2 cellular contexts compared by ENCODE assay signal in genomic region chr11:111631666-111632039, GRCh38.
TF ChIP-seq lines count a peak whose summit lies in the region.

No MANE protein-coding gene starts in this region.

TF ChIP-seq in IMR-90, 13 proteins besides CTCF, POLR2A, EP300 and RAD21:
- TF ChIP-seq RCOR1 (IDR thresholded peaks at IDR 0.05; ENCODE audit: insufficient replicate concordance, low read length), result no peak
- TF ChIP-seq FOS (IDR thresholded peaks at IDR 0.05; ENCODE audit: low read depth, low read length), result peak; percentile 23; the same call in 1 of the 2 replicates
TF ChIP-seq in IMR-90: peak in this region for 1.

TF ChIP-seq in GM12878, 131 proteins besides CTCF, POLR2A, EP300 and RAD21:
- TF ChIP-seq WRNIP1 (IDR thresholded peaks at IDR 0.05; ENCODE audit: borderline replicate concordance, low read depth, low read length) (no peak), YY1 (IDR thresholded peaks at IDR 0.05; ENCODE audit: low read depth, low read length) (no peak), JUNB (IDR thresholded peaks at IDR 0.05) (no peak), SMAD5 (IDR thresholded peaks at IDR 0.05; ENCODE audit: low read depth) (no peak), MAX (IDR thresholded peaks at IDR 0.05; ENCODE audit: low read depth, low read length) (no peak), ZNF217 (IDR thresholded peaks at IDR 0.05) (no peak), GATAD2B (conservative IDR thresholded peaks at IDR 0.05; ENCODE audit: low read depth) (no peak), CHD1 (IDR thresholded peaks at IDR 0.05; ENCODE audit: low read depth, low read length) (no peak), MXI1 (IDR thresholded peaks at IDR 0.05; ENCODE audit: low read depth, low read length) (no peak), NR2C1 (IDR thresholded peaks at IDR 0.05) (no peak), NR2C2 (IDR thresholded peaks at IDR 0.05; ENCODE audit: borderline replicate concordance, control insufficient read depth, insufficient read length, low read depth) (no peak), RCOR1 (conservative IDR thresholded peaks at IDR 0.05; ENCODE audit: low read depth, low read length) (no peak), SMC3 (IDR thresholded peaks at IDR 0.05; ENCODE audit: borderline replicate concordance, low read length) (no peak), EED (IDR thresholded peaks at IDR 0.05; ENCODE audit: low read depth) (no peak), NBN (IDR thresholded peaks at IDR 0.05) (no peak), TCF7 (IDR thresholded peaks at IDR 0.05; ENCODE audit: borderline replicate concordance) (no peak), HCFC1 (IDR thresholded peaks at IDR 0.05; ENCODE audit: low read length) (no peak), BRCA1 (IDR thresholded peaks at IDR 0.05; ENCODE audit: low read depth, low read length) (no peak), NRF1 (conservative IDR thresholded peaks at IDR 0.05; ENCODE audit: low read depth, low read length) (no peak)
- TF ChIP-seq, protein P1, sequence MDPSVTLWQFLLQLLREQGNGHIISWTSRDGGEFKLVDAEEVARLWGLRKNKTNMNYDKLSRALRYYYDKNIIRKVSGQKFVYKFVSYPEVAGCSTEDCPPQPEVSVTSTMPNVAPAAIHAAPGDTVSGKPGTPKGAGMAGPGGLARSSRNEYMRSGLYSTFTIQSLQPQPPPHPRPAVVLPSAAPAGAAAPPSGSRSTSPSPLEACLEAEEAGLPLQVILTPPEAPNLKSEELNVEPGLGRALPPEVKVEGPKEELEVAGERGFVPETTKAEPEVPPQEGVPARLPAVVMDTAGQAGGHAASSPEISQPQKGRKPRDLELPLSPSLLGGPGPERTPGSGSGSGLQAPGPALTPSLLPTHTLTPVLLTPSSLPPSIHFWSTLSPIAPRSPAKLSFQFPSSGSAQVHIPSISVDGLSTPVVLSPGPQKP (IDR thresholded peaks at IDR 0.05; ENCODE audit: low read depth, low read length), result no peak
